Comparison of ENCODE assay signal across 25 cellular contexts in genomic region chr9:26324787-26325186, GRCh38.
DNase-seq lines count a peak whose midpoint lies in the region; ATAC-seq, FAIRE-seq and TF ChIP-seq lines count a peak whose summit lies in the region.
"Had no signal": no experiment of that assay in that cellular context is flagged by ENCODE, and none has a peak within 500 bp of the region (broad histone marks: within the 10 kb centered on the region; RNA-seq: fewer than 3 reads in every experiment).

No MANE protein-coding gene starts in this region.

- H3K9me3 ChIP-seq in adipocyte (ENCODE audit: control insufficient read depth, low read length) = no peaks in the 10 kb centered on the region
- H3K9me3 ChIP-seq in lower lobe of right lung = no peaks in the 10 kb centered on the region
- no peaks in the 10 kb centered on the region for H3K9me3 ChIP-seq in skeletal muscle satellite cell (replicated peaks; ENCODE audit: low read length)
- H3K9me3 ChIP-seq: BLaER1, MG63, ovary, spleen had no signal

- H3K27me3 ChIP-seq in adipocyte (replicated peaks; ENCODE audit: control insufficient read depth, insufficient read depth, low read length) (no peaks in the 10 kb centered on the region), lower lobe of right lung (ENCODE audit: low read depth) (no peaks in the 10 kb centered on the region), skeletal muscle satellite cell (ENCODE audit: control insufficient read depth, insufficient read depth, low read length) (no peaks in the 10 kb centered on the region)
- H3K27me3 ChIP-seq: BLaER1, MG63, ovary, spleen had no signal

- peaks cover 22% of the 10 kb centered on the region for H3K4me1 ChIP-seq in adipocyte (ENCODE audit: control insufficient read depth, insufficient read depth, low read length)
- H3K4me1 ChIP-seq in lower lobe of right lung = no peaks in the 10 kb centered on the region
- peaks cover 16% of the 10 kb centered on the region for H3K4me1 ChIP-seq in skeletal muscle satellite cell (ENCODE audit: control insufficient read depth, insufficient read depth, low read length)
- H3K4me1 ChIP-seq: spleen had no signal

- peak; percentile 32 for DNase-seq in HCEC 1CT
- DNase-seq in adipocyte (ENCODE audit: low read depth) = peak; percentile 71
- DNase-seq in lower lobe of right lung = no peak
- DNase-seq in NCI-H2081 (lab: John Stamatoyannopoulos, UW) = no peak
- no peak for DNase-seq in GM19239 (ENCODE audit: insufficient read length, low spot score)
- DNase-seq in activated CD8-positive, alpha-beta memory T cell treated with anti-CD3 and anti-CD28 coated beads, Interleukin-2, amount 50 U/mL, for 4 hours = no peak
- DNase-seq: activated CD4-positive, alpha-beta T cell treated with anti-CD3 and anti-CD28 coated beads, Interleukin-2, amount 50 U/mL, for 4 hours; activated T-cell treated with anti-CD3 and anti-CD28 coated beads for 4 hours; aorta; effector memory CD8-positive, alpha-beta T cell; foreskin fibroblast; GDM1; left cardiac atrium; MG63; NCI-H1694 treated with DMSO at 0.1 percent for 48 hours; NCI-H446; RPMI8226; spleen; substantia nigra; SW 1271 had no signal

- no peak for FAIRE-seq in GM19239 (lab: Jason Lieb, UNC)
- FAIRE-seq: GM12891, HepG2 had no signal

- peak overlapping the region; percentile 65 for H3K9ac ChIP-seq in adipocyte (ENCODE audit: low read length)
- H3K9ac ChIP-seq in skeletal muscle satellite cell (ENCODE audit: low read depth, low read length) = no peak overlapping the region
- H3K9ac ChIP-seq: BLaER1 had no signal

- peak overlapping the region; percentile 9 for H3K4me2 ChIP-seq in skeletal muscle satellite cell (ENCODE audit: low read length)
- H3K4me2 ChIP-seq: BLaER1 had no signal

- H3K27ac ChIP-seq in lower lobe of right lung = no peak overlapping the region
- H3K27ac ChIP-seq: BLaER1, ovary, spleen had no signal

- intact Hi-C loops in lower lobe of right lung (cut with DNase I) = no loop called here

- peak overlapping the region; percentile 31 for H3K4me3 ChIP-seq in adipocyte (ENCODE audit: low read length)
- H3K4me3 ChIP-seq in lower lobe of right lung = no peak overlapping the region
- H3K4me3 ChIP-seq in skeletal muscle satellite cell (ENCODE audit: low read length) = no peak overlapping the region
- H3K4me3 ChIP-seq: BLaER1, MG63, ovary, spleen had no signal

- no peak for TF ChIP-seq CTCF in lower lobe of right lung (IDR thresholded peaks at IDR 0.05)

- ATAC-seq in lower lobe of right lung = peak; percentile 29 to 35
- ATAC-seq: effector memory CD8-positive, alpha-beta T cell; HepG2 had no signal

- H3K36me3 ChIP-seq in adipocyte (ENCODE audit: control insufficient read depth, insufficient read depth, low read length, severe bottlenecking) = no peaks in the 10 kb centered on the region
- H3K36me3 ChIP-seq in lower lobe of right lung = no peaks in the 10 kb centered on the region
- no peaks in the 10 kb centered on the region for H3K36me3 ChIP-seq in skeletal muscle satellite cell (ENCODE audit: insufficient read depth, low read length)
- H3K36me3 ChIP-seq: BLaER1, MG63, ovary, spleen had no signal

Comparison
In these comparisons a context has a peak if more than half of its experiments do, and no peak if none do; other contexts are left out.
1. DNase-seq: peak in HCEC 1CT (single experiment) and adipocyte (single experiment); none in lower lobe of right lung (single experiment), NCI-H2081 (0 of 2), GM19239 (single experiment) and activated CD8-positive, alpha-beta memory T cell treated with anti-CD3 and anti-CD28 coated beads, Interleukin-2, amount 50 U/mL, for 4 hours (single experiment).